8 cellular contexts compared by ENCODE assay signal in the genomic region with DNA sequence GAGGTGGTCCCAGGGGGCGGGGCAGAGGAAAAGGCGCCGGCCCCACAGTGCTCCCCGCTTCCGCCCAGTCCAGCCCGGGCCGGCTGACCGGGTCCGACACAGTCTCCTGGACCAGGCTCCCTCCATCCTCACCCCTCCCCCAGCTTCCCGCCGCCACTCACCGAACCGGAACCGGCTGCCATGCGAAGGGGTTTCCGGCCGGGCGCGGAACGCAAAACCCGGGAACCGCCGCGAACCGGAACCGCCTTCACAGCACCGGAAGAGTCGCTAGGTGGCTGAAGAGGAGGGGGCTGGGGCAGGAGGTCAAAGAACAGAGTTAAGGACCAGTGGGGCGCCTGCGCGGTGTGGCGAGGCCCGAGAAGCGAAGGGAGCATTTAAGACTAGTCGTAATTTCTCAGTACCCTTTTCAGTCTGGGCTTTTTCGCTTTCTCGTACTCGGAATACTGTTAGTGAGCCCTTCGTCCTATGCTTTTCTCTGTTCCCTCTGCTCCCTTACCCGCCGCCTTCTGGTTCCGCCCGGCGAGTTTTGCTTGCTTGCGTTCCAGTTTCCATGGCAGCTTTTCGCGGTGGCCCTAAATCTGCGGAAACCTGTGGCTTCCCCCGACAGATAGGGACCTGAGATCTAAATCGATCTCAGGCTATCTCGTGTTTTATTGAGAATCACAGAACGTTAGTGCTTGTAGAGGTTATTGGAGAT. TPM values are rescaled to one million over a fixed set of nuclear protein-coding genes. Genes with fewer than 3 reads are reported as not detected.
DNase-seq lines count a peak whose midpoint lies in the region; ATAC-seq and TF ChIP-seq lines count a peak whose summit lies in the region.

A gene (minus strand): TSS at position 213 of the 697 bp plus-strand sequence. CDS start 4,607 bp downstream, outside the sequence.

- H3K36me3 ChIP-seq in PC-9 (ENCODE audit: low read depth) (no peaks in the 10 kb centered on the region; the same call in 1 of the 2 replicates), mucosa of rectum (ENCODE audit: control insufficient read depth in 2 of 2, insufficient read depth in 2 of 2, low read length in 2 of 2) (no peaks in the 10 kb centered on the region)

- H3K27me3 ChIP-seq in PC-9 (ENCODE audit: insufficient read depth, low read depth) (no peaks in the 10 kb centered on the region), mucosa of rectum (ENCODE audit: control insufficient read depth in 2 of 2, insufficient read depth in 2 of 2, low read length in 2 of 2) (no peaks in the 10 kb centered on the region)

- no TSS peak for BruUV-seq in PC-9 (replicated peaks; lab: Mats Ljungman, UMichigan)

- peak within 1 kb of the TSS; percentile 80 for H3K27ac ChIP-seq in PC-9
- H3K27ac ChIP-seq in mucosa of rectum (ENCODE audit: low read depth in 2 of 2, low read length in 2 of 2) = peak within 1 kb of the TSS; percentile 90 to 93

- intact Hi-C loops in PC-9 (cut with micrococcal nuclease; ENCODE audit: unreplicated experiment) = loop anchor here (5.0 kb wide), 2 partner anchors 51 to 204 kb away; a partner anchor contains a TSS

- H3F3A ChIP-seq in PC-9 (ENCODE audit: insufficient read depth, low read depth) = peaks cover 20% of the 10 kb centered on the region; the same call in 1 of the 2 replicates

- peak within 1 kb of the TSS; percentile 76 for H3K4me3 ChIP-seq in PC-9
- H3K4me3 ChIP-seq in epithelial cell of proximal tubule (ENCODE audit: low read depth, low read length) = peak within 1 kb of the TSS; percentile 69
- H3K4me3 ChIP-seq in mucosa of rectum (ENCODE audit: low read length in 2 of 2) = peak within 1 kb of the TSS; percentile 96 to 97

- TF ChIP-seq CTCF in PC-9 (conservative IDR thresholded peaks at IDR 0.05) (no peak; the same call in 1 of the 2 replicates), epithelial cell of proximal tubule (conservative IDR thresholded peaks at IDR 0.05; ENCODE audit: low read depth, low read length) (peak; percentile 11)

- peak; percentile 64 for ATAC-seq in GM21576 (IDR thresholded peaks at IDR 0.05; ENCODE audit: unreplicated experiment)

- no peaks in the 10 kb centered on the region for H3K9me2 ChIP-seq in PC-9 (ENCODE audit: insufficient read depth)

- TF ChIP-seq EP300 in Ishikawa (IDR thresholded peaks at IDR 0.05; ENCODE audit: borderline replicate concordance) = no peak

- H3K9me3 ChIP-seq in PC-9 (ENCODE audit: insufficient read depth, low read depth) (no peaks in the 10 kb centered on the region), mucosa of rectum (ENCODE audit: control insufficient read depth in 2 of 2, low read length in 2 of 2) (no peaks in the 10 kb centered on the region)

- DNase-seq in DMS 273 treated with DMSO at 0.1 percent for 48 hours (lab: John Stamatoyannopoulos, UW) (peak; percentile 72), PC-9 (peak; percentile 61 to 84), epithelial cell of proximal tubule (ENCODE audit: low read depth) (no peak)
- peak; percentile 93 for DNase-seq in activated T-cell treated with anti-CD3 and anti-CD28 coated beads, Interleukin-2, amount 50 U/mL, for 1 hour
- peak; percentile 94 for DNase-seq in stimulated activated CD8-positive, alpha-beta memory T cell treated with anti-CD3 and anti-CD28 coated beads, Interleukin-4, amount 100 ng/mL, for 48 hours

- no peaks in the 10 kb centered on the region for H4K20me1 ChIP-seq in PC-9 (ENCODE audit: insufficient read depth)

- peak within 1 kb of the TSS; percentile 91 for H3K4me2 ChIP-seq in PC-9

- CTCF ChIA-PET in PC-9 (lab: Charles Lee) = interaction anchor here (1.1 kb wide), 1 partner anchor 143 kb away, joined by 4 read pairs; a partner anchor contains a TSS

- POLR2A ChIA-PET in PC-9 (lab: Charles Lee; ENCODE audit: unreplicated experiment) = interaction anchor here (0.5 to 0.8 kb wide), 3 partner anchors 10 to 683 kb away, joined by 4 to 6 read pairs (median 4); no protein-coding TSS in a partner anchor

- peaks cover 40% of the 10 kb centered on the region for H3K79me2 ChIP-seq in PC-9 (ENCODE audit: low read depth)

- TF ChIP-seq RAD21 in Ishikawa (IDR thresholded peaks at IDR 0.05; ENCODE audit: low read depth) = no peak

- H3K4me1 ChIP-seq in PC-9 (replicated peaks; ENCODE audit: insufficient read depth) = peaks cover 28% of the 10 kb centered on the region
- H3K4me1 ChIP-seq in mucosa of rectum (ENCODE audit: control insufficient read depth in 2 of 2, insufficient read depth in 2 of 2, low read length in 2 of 2) = peaks cover 9 to 16% of the 10 kb centered on the region in 2 donors

- H3K9ac ChIP-seq in mucosa of rectum (ENCODE audit: low read depth in 1 of 2, low read length in 2 of 2) = peak within 1 kb of the TSS; percentile 80 to 93

- peak within 1 kb of the TSS; percentile 96 for H2AFZ ChIP-seq in PC-9

TF ChIP-seq in Ishikawa, 13 proteins besides CTCF, POLR2A, EP300 and RAD21:
- no peak; the same call in 1 of the 2 replicates for TF ChIP-seq EGR1 (IDR thresholded peaks at IDR 0.05)
- TF ChIP-seq CEBPB (IDR thresholded peaks at IDR 0.05) = peak; percentile 37; the same call in 1 of the 2 replicates
- peak; percentile 84 for TF ChIP-seq TCF12 (IDR thresholded peaks at IDR 0.05; ENCODE audit: low read depth)
- peak; percentile 9; the same call in 1 of the 2 replicates for TF ChIP-seq NFIC (IDR thresholded peaks at IDR 0.05)
- TF ChIP-seq, protein P1, sequence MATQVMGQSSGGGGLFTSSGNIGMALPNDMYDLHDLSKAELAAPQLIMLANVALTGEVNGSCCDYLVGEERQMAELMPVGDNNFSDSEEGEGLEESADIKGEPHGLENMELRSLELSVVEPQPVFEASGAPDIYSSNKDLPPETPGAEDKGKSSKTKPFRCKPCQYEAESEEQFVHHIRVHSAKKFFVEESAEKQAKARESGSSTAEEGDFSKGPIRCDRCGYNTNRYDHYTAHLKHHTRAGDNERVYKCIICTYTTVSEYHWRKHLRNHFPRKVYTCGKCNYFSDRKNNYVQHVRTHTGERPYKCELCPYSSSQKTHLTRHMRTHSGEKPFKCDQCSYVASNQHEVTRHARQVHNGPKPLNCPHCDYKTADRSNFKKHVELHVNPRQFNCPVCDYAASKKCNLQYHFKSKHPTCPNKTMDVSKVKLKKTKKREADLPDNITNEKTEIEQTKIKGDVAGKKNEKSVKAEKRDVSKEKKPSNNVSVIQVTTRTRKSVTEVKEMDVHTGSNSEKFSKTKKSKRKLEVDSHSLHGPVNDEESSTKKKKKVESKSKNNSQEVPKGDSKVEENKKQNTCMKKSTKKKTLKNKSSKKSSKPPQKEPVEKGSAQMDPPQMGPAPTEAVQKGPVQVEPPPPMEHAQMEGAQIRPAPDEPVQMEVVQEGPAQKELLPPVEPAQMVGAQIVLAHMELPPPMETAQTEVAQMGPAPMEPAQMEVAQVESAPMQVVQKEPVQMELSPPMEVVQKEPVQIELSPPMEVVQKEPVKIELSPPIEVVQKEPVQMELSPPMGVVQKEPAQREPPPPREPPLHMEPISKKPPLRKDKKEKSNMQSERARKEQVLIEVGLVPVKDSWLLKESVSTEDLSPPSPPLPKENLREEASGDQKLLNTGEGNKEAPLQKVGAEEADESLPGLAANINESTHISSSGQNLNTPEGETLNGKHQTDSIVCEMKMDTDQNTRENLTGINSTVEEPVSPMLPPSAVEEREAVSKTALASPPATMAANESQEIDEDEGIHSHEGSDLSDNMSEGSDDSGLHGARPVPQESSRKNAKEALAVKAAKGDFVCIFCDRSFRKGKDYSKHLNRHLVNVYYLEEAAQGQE (IDR thresholded peaks at IDR 0.05; ENCODE audit: low read depth) = no peak
- peak; percentile 20 for TF ChIP-seq TEAD4 (IDR thresholded peaks at IDR 0.05)
- TF ChIP-seq, protein P2, sequence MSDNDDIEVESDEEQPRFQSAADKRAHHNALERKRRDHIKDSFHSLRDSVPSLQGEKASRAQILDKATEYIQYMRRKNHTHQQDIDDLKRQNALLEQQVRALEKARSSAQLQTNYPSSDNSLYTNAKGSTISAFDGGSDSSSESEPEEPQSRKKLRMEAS (IDR thresholded peaks at IDR 0.05) = peak; percentile 80
- peak; percentile 80 for TF ChIP-seq YY1 (IDR thresholded peaks at IDR 0.05; ENCODE audit: low read depth)
- peak; percentile 63 for TF ChIP-seq ZBTB7A (IDR thresholded peaks at IDR 0.05; ENCODE audit: low read depth)
- peak; percentile 97 for TF ChIP-seq TAF1 (IDR thresholded peaks at IDR 0.05; ENCODE audit: low read depth)

RNA-seq across cellular contexts. Expression of the gene that starts here (rescaled TPM):
- total RNA-seq in PC-9 (2021) (20.9 and 23.0 TPM in 2 replicates), epithelial cell of proximal tubule (10.3 and 15.5 TPM in 2 replicates)
